ENCODE assay signal across 1 cellular context in genomic region chr2:73995810-73996209, GRCh38.
TF ChIP-seq lines count a peak whose summit lies in the region.

No MANE protein-coding gene starts in this region.

TF ChIP-seq in GM23338, 12 proteins besides CTCF, POLR2A, EP300 and RAD21 (continued from another document):
- no peak for TF ChIP-seq ZNF462 (CRISPR knock-in tag; IDR thresholded peaks at IDR 0.05)
- no peak for TF ChIP-seq ETS1 (IDR thresholded peaks at IDR 0.05)
- TF ChIP-seq ZNF331 (CRISPR knock-in tag; IDR thresholded peaks at IDR 0.05; ENCODE audit: low read depth): no peak
- TF ChIP-seq ZNF114 (CRISPR knock-in tag; IDR thresholded peaks at IDR 0.05): no peak
